1 cellular context compared by ENCODE assay signal in the genomic region with DNA sequence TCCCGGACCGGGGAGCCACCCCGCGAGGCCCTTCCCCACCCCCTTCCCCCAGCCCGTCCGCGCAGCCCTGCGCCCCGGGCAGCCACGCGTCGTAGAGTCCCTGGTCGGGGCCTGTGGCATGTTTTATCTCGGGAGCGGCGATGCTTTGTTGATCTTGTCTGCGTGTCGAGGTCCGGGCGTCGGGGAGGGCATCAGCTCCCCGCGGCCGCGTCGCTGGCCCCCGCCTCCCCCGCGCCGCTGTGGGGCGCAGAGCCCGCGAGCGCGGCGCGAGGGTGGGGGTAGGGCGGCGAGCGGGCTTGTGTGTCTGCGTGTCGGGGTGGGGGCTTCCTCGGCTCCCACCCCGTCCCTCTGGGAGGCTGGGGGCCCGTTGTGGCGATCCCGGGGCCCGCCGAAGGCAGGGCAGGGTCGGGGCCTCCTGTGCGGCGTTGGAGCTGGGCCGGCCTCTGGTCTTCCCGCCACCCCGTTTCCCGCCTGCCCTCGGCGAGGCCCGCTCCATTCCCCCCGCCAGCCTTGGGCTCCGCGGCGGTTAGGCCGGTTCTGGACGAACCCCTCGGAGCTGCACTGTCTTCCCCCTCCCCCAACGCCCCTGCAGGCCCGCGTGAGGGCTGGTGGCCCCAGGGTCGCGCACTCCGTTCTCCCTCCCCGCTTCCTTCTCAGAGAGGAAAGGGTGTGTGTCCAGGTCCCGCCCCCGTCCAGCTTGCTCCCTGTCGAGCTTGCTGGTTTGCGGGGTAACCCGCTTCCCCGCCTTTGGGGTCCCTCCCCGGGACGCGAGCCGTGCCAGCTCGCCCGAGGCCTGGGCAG.
A peak's percentile ranks its signal among the peaks of the same experiment; 100 is the strongest.
TF ChIP-seq lines count a peak whose summit lies in the region.

No MANE protein-coding gene starts in this region.

TF ChIP-seq in HepG2, 621 proteins besides CTCF, POLR2A, EP300 and RAD21 (continued from another document and continues in another):
- TF ChIP-seq MEF2D (CRISPR knock-in tag; IDR thresholded peaks at IDR 0.05): 0 out of 2 replicates have a peak, but pooled peaks have one; percentile 43
- TF ChIP-seq ZNF329 (CRISPR knock-in tag; IDR thresholded peaks at IDR 0.05; ENCODE audit: low read depth): peak; percentile 54; the same call in 1 of the 2 replicates
- TF ChIP-seq TFDP1 (CRISPR knock-in tag; IDR thresholded peaks at IDR 0.05; ENCODE audit: borderline replicate concordance): peak; percentile 63; the same call in 1 of the 2 replicates
- TF ChIP-seq MED1 (CRISPR knock-in tag; IDR thresholded peaks at IDR 0.05): no peak; the same call in 1 of the 2 replicates
- TF ChIP-seq ZFP41 (CRISPR knock-in tag; IDR thresholded peaks at IDR 0.05; ENCODE audit: borderline replicate concordance): no peak
- TF ChIP-seq, protein P1, sequence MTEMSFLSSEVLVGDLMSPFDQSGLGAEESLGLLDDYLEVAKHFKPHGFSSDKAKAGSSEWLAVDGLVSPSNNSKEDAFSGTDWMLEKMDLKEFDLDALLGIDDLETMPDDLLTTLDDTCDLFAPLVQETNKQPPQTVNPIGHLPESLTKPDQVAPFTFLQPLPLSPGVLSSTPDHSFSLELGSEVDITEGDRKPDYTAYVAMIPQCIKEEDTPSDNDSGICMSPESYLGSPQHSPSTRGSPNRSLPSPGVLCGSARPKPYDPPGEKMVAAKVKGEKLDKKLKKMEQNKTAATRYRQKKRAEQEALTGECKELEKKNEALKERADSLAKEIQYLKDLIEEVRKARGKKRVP (CRISPR knock-in tag; IDR thresholded peaks at IDR 0.05): 0 out of 4 replicates have a peak, but pooled peaks of 1 of the 2 experiments have one; percentile 6
- TF ChIP-seq MED8 (CRISPR knock-in tag; IDR thresholded peaks at IDR 0.05; ENCODE audit: insufficient replicate concordance): no peak
- TF ChIP-seq IRX3 (CRISPR knock-in tag; IDR thresholded peaks at IDR 0.05; ENCODE audit: borderline replicate concordance, low read depth): peak; percentile 52; the same call in 1 of the 2 replicates
- TF ChIP-seq ZNF790 (CRISPR knock-in tag; IDR thresholded peaks at IDR 0.05; ENCODE audit: borderline replicate concordance): no peak
- TF ChIP-seq SP5 (CRISPR knock-in tag; IDR thresholded peaks at IDR 0.05; ENCODE audit: borderline replicate concordance, low read depth): peak; percentile 18; the same call in 1 of the 2 replicates
- 0 out of 2 replicates have a peak, but pooled peaks have one; percentile 36 for TF ChIP-seq ZNF232 (CRISPR knock-in tag; IDR thresholded peaks at IDR 0.05; ENCODE audit: borderline replicate concordance)
- TF ChIP-seq DZIP1 (CRISPR knock-in tag; IDR thresholded peaks at IDR 0.05): peak; percentile 65; the same call in 1 of the 2 replicates
- TF ChIP-seq DR1 (CRISPR knock-in tag; IDR thresholded peaks at IDR 0.05): no peak
- TF ChIP-seq HNRNPL (IDR thresholded peaks at IDR 0.05; ENCODE audit: low read depth, low read length): peak; percentile 69; the same call in 1 of the 2 replicates
- TF ChIP-seq ZBTB43 (CRISPR knock-in tag; conservative IDR thresholded peaks at IDR 0.05): no peak; the same call in 1 of the 2 replicates
- no peak for TF ChIP-seq FOSL1 (CRISPR knock-in tag; IDR thresholded peaks at IDR 0.05; ENCODE audit: borderline replicate concordance)
- TF ChIP-seq, protein P2, sequence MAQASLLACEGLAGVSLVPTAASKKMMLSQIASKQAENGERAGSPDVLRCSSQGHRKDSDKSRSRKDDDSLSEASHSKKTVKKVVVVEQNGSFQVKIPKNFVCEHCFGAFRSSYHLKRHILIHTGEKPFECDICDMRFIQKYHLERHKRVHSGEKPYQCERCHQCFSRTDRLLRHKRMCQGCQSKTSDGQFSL (CRISPR knock-in tag; IDR thresholded peaks at IDR 0.05): no peak
- TF ChIP-seq NR3C1 (CRISPR knock-in tag; IDR thresholded peaks at IDR 0.05): no peak
- TF ChIP-seq CBX1 (IDR thresholded peaks at IDR 0.05; ENCODE audit: low read depth): no peak
- TF ChIP-seq, protein P3, sequence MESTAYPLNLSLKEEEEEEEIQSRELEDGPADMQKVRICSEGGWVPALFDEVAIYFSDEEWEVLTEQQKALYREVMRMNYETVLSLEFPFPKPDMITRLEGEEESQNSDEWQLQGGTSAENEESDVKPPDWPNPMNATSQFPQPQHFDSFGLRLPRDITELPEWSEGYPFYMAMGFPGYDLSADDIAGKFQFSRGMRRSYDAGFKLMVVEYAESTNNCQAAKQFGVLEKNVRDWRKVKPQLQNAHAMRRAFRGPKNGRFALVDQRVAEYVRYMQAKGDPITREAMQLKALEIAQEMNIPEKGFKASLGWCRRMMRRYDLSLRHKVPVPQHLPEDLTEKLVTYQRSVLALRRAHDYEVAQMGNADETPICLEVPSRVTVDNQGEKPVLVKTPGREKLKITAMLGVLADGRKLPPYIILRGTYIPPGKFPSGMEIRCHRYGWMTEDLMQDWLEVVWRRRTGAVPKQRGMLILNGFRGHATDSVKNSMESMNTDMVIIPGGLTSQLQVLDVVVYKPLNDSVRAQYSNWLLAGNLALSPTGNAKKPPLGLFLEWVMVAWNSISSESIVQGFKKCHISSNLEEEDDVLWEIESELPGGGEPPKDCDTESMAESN (CRISPR knock-in tag; conservative IDR thresholded peaks at IDR 0.05): no peak
- no peak for TF ChIP-seq JUN (CRISPR knock-in tag; IDR thresholded peaks at IDR 0.05)
- TF ChIP-seq MTF2 (CRISPR knock-in tag; IDR thresholded peaks at IDR 0.05; ENCODE audit: borderline replicate concordance): no peak
- 0 out of 2 replicates have a peak, but pooled peaks have one; percentile 51 for TF ChIP-seq CC2D1A (CRISPR knock-in tag; IDR thresholded peaks at IDR 0.05)
- no peak for TF ChIP-seq XBP1 (CRISPR knock-in tag; IDR thresholded peaks at IDR 0.05)
- TF ChIP-seq, protein P4, sequence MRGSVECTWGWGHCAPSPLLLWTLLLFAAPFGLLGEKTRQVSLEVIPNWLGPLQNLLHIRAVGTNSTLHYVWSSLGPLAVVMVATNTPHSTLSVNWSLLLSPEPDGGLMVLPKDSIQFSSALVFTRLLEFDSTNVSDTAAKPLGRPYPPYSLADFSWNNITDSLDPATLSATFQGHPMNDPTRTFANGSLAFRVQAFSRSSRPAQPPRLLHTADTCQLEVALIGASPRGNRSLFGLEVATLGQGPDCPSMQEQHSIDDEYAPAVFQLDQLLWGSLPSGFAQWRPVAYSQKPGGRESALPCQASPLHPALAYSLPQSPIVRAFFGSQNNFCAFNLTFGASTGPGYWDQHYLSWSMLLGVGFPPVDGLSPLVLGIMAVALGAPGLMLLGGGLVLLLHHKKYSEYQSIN (CRISPR knock-in tag; IDR thresholded peaks at IDR 0.05; ENCODE audit: borderline replicate concordance): no peak
- TF ChIP-seq NFIC (IDR thresholded peaks at IDR 0.05; ENCODE audit: low read length): no peak
- no peak for TF ChIP-seq ZNF569 (CRISPR knock-in tag; IDR thresholded peaks at IDR 0.05; ENCODE audit: borderline replicate concordance)
- no peak for TF ChIP-seq MBNL3 (CRISPR knock-in tag; conservative IDR thresholded peaks at IDR 0.05)
- TF ChIP-seq FOSL2 (CRISPR knock-in tag; IDR thresholded peaks at IDR 0.05): no peak
- 0 out of 2 replicates have a peak, but pooled peaks have one; percentile 22 for TF ChIP-seq HOXD1 (CRISPR knock-in tag; IDR thresholded peaks at IDR 0.05)
- TF ChIP-seq JUNB (CRISPR knock-in tag; IDR thresholded peaks at IDR 0.05; ENCODE audit: borderline replicate concordance): no peak
- TF ChIP-seq ZNF264 (CRISPR knock-in tag; IDR thresholded peaks at IDR 0.05): peak; percentile 16; the same call in 1 of the 2 replicates
- no peak for TF ChIP-seq RBM22 (optimal IDR thresholded peaks at IDR 0.05; ENCODE audit: low read length)
- TF ChIP-seq ZNF782 (CRISPR knock-in tag; IDR thresholded peaks at IDR 0.05; ENCODE audit: borderline replicate concordance): no peak
- TF ChIP-seq, protein P5, sequence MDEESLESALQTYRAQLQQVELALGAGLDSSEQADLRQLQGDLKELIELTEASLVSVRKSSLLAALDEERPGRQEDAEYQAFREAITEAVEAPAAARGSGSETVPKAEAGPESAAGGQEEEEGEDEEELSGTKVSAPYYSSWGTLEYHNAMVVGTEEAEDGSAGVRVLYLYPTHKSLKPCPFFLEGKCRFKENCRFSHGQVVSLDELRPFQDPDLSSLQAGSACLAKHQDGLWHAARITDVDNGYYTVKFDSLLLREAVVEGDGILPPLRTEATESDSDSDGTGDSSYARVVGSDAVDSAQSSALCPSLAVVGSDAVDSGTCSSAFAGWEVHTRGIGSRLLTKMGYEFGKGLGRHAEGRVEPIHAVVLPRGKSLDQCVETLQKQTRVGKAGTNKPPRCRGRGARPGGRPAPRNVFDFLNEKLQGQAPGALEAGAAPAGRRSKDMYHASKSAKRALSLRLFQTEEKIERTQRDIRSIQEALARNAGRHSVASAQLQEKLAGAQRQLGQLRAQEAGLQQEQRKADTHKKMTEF (CRISPR knock-in tag; IDR thresholded peaks at IDR 0.05): no peak
- TF ChIP-seq SAFB2 (CRISPR knock-in tag; IDR thresholded peaks at IDR 0.05; ENCODE audit: borderline replicate concordance, low read depth): no peak; the same call in 1 of the 2 replicates
- TF ChIP-seq GATAD2A (CRISPR knock-in tag; IDR thresholded peaks at IDR 0.05): 0 out of 2 replicates have a peak, but pooled peaks have one; percentile 35
- TF ChIP-seq BRD4 (CRISPR knock-in tag; IDR thresholded peaks at IDR 0.05): 0 out of 2 replicates have a peak, but pooled peaks have one; percentile 33
- no peak for TF ChIP-seq ETV6 (CRISPR knock-in tag; conservative IDR thresholded peaks at IDR 0.05)
- no peak for TF ChIP-seq ZNF17 (CRISPR knock-in tag; IDR thresholded peaks at IDR 0.05)
- no peak for TF ChIP-seq ZNF143 (CRISPR knock-in tag; IDR thresholded peaks at IDR 0.05)
